In the genomic region with DNA sequence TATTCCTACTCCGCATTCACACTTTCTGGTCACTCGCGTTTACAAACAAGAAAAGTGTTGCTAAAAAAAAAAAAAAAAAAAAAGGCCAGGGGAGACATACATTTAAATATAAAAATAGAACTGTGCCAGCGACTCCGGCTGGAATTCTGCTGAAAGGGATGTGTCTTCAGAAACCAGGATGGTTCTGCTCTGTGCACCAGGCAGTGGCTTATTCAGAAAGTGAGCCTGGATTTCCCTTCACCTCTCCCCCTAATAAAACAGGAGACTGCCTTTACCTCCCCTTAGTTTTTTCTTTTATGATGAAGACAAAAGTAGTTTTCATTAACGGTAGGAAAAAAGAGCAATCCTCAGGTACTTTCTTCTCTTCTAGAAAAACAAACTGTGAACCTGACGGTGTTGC, we compare ENCODE assay signal across 9 cellular contexts. TPM values are rescaled to one million over a fixed set of nuclear protein-coding genes. Genes with fewer than 3 reads are reported as not detected.
DNase-seq lines count a peak whose midpoint lies in the region; ATAC-seq and TF ChIP-seq lines count a peak whose summit lies in the region.
"Had no signal": no experiment of that assay in that cellular context is flagged by ENCODE, and none has a peak within 500 bp of the region (broad histone marks: within the 10 kb centered on the region; RNA-seq: fewer than 3 reads in every experiment).

No MANE protein-coding gene starts in this region.

- H3K27ac Mint-ChIP-seq in MCF 10A (ENCODE audit: low read depth, unreplicated experiment), result no peak overlapping the region

- POLR2A ChIA-PET in MCF 10A (lab: Yijun Ruan, JAX), result interaction anchor here (0.7 to 7.5 kb wide), 9 partner anchors 11 to 63 kb away, joined by 3 to 78 read pairs (median 5); partner anchors contain the start of gene CEBPE

- H3K4me1 Mint-ChIP-seq in MCF 10A (ENCODE audit: insufficient read depth, unreplicated experiment), result peaks cover 5% of the 10 kb centered on the region

- no peak for TF ChIP-seq POLR2A in breast epithelium (IDR thresholded peaks at IDR 0.05)

- H3K4me1 ChIP-seq in breast epithelium (no peaks in the 10 kb centered on the region), mononuclear cell (ENCODE audit: insufficient read depth, low read length) (peaks cover 34% of the 10 kb centered on the region), aorta (ENCODE audit: control insufficient read depth in 1 of 2, insufficient read depth in 2 of 2, low read length in 2 of 2) (peaks cover 0 to 3% of the 10 kb centered on the region in 2 donors)
- peaks cover 6% of the 10 kb centered on the region for H3K4me1 ChIP-seq in effector memory CD4-positive, alpha-beta T cell (ENCODE audit: control insufficient read depth, insufficient read depth, low read length, poor library complexity, severe bottlenecking)

- 0 to 2% methylated on average over 7 of the region's 7 CpGs for WGBS in aorta, 2 donors

- H3K27me3 ChIP-seq in breast epithelium, result no peaks in the 10 kb centered on the region
- peaks cover 5% of the 10 kb centered on the region for H3K27me3 ChIP-seq in effector memory CD4-positive, alpha-beta T cell (replicated peaks; ENCODE audit: control insufficient read depth, insufficient read depth, low read length, poor library complexity, severe bottlenecking)
- H3K27me3 ChIP-seq in mononuclear cell (ENCODE audit: insufficient read depth, low read length), result peaks cover 13% of the 10 kb centered on the region
- no peaks in the 10 kb centered on the region for H3K27me3 ChIP-seq in aorta (ENCODE audit: control insufficient read depth in 1 of 2, insufficient read depth in 2 of 2, low read length in 1 of 2)

- peak overlapping the region; percentile 0 to 76 for H3K27ac ChIP-seq in breast epithelium
- no peak overlapping the region for H3K27ac ChIP-seq in effector memory CD4-positive, alpha-beta T cell (ENCODE audit: insufficient read depth, low read length, poor library complexity, severe bottlenecking)
- peak overlapping the region; percentile 14 to 90 for H3K27ac ChIP-seq in aorta (ENCODE audit: low read depth in 1 of 2, low read length in 2 of 2)

- TF ChIP-seq CTCF in breast epithelium (IDR thresholded peaks at IDR 0.05) (no peak), MCF 10A (IDR thresholded peaks at IDR 0.05; ENCODE audit: unreplicated experiment) (no peak)

- no peaks in the 10 kb centered on the region for H3K9me3 Mint-ChIP-seq in MCF 10A (ENCODE audit: unreplicated experiment)

- H3K36me3 ChIP-seq in breast epithelium (no peaks in the 10 kb centered on the region), aorta (ENCODE audit: control insufficient read depth in 1 of 2, insufficient read depth in 2 of 2, low read length in 1 of 2) (no peaks in the 10 kb centered on the region)
- no peaks in the 10 kb centered on the region for H3K36me3 ChIP-seq in effector memory CD4-positive, alpha-beta T cell (ENCODE audit: control insufficient read depth, insufficient read depth, low read length)

- peak overlapping the region; percentile 42 to 66 (median 62) for H3K4me3 ChIP-seq in breast epithelium
- peak overlapping the region; percentile 66 for H3K4me3 ChIP-seq in effector memory CD4-positive, alpha-beta T cell (ENCODE audit: insufficient read depth, low read depth, low read length, poor library complexity, severe bottlenecking)
- H3K4me3 ChIP-seq in mononuclear cell (ENCODE audit: low read length), result peak overlapping the region; percentile 33
- peak overlapping the region; percentile 94 to 96 for H3K4me3 ChIP-seq in aorta (ENCODE audit: low read length in 2 of 2)

- BruUV-seq in MCF 10A (replicated peaks; lab: Mats Ljungman, UMichigan), result no TSS peak

- H3K27me3 Mint-ChIP-seq in MCF 10A (ENCODE audit: insufficient read depth, unreplicated experiment), result no peaks in the 10 kb centered on the region

- no peak for DNase-seq in breast epithelium (ENCODE audit: low spot score in 2 of 2)
- DNase-seq in MCF 10A (ENCODE audit: unreplicated experiment), result no peak
- no peak for DNase-seq in effector memory CD4-positive, alpha-beta T cell
- DNase-seq in aorta, result no peak
- no peak for DNase-seq in NCI-H128 (lab: John Stamatoyannopoulos, UW; ENCODE audit: unreplicated experiment)
- DNase-seq in activated CD4-positive, CD25-positive, alpha-beta regulatory T cell (lab: John Stamatoyannopoulos, UW), result no peak
- DNase-seq in SHP77 treated with DMSO at 0.1 percent for 48 hours (lab: John Stamatoyannopoulos, UW), result no peak

- no peaks in the 10 kb centered on the region for H3K36me3 Mint-ChIP-seq in MCF 10A (ENCODE audit: insufficient read depth, unreplicated experiment)

- intact Hi-C loops in breast epithelium (cut with DNase I; ENCODE audit: low total_unique reads) (no loop called here), MCF 10A (cut with micrococcal nuclease) (no loop called here), aorta (cut with DNase I) (loop anchor here (1.0 to 5.0 kb wide), 3 partner anchors 28 to 62 kb away; no protein-coding TSS in a partner anchor)

- no peaks in the 10 kb centered on the region for H3K9me3 ChIP-seq in breast epithelium
- H3K9me3 ChIP-seq in effector memory CD4-positive, alpha-beta T cell (ENCODE audit: control insufficient read depth, low read length), result no peaks in the 10 kb centered on the region
- H3K9me3 ChIP-seq in mononuclear cell (ENCODE audit: low read depth, low read length), result no peaks in the 10 kb centered on the region
- H3K9me3 ChIP-seq in aorta (ENCODE audit: control insufficient read depth, low read length), result no peaks in the 10 kb centered on the region

- no peak for ATAC-seq in aorta (ENCODE audit: low FRiP score)

- no peak overlapping the region for H3K4me3 Mint-ChIP-seq in MCF 10A (ENCODE audit: unreplicated experiment)

- CTCF ChIA-PET in MCF 10A (lab: Yijun Ruan, JAX), result interaction anchor here (0.6 to 12.2 kb wide), 10 partner anchors 12 to 412 kb away, joined by 3 to 766 read pairs (median 4); partner anchors contain the start of gene CEBPE

RNA-seq across cellular contexts. Expression of gene SLC7A8, which starts 0.4 kb away (rescaled TPM):
- total RNA-seq in breast epithelium, result 10 to 100 TPM; 46.8 to 98.9 (median 61.9) TPM
- 1.5 and 2.4 TPM in 2 replicates for total RNA-seq in MCF 10A (2022)
- total RNA-seq in mononuclear cell, result 0.21 TPM
- total RNA-seq in aorta, result 10 to 100 TPM; 20.0 to 31.4 TPM
- polyA plus RNA-seq in aorta, result 10 to 100 TPM in 1 of 2 donors, 1 to 10 TPM in 1; 8.9 to 11.0 TPM

RNA-seq across cellular contexts. Expression of gene RNF212B, which starts 54.7 kb away (rescaled TPM):
- total RNA-seq in breast epithelium (not detected), MCF 10A (2022) (not detected in 2 replicates), mononuclear cell (0.10 TPM), aorta (not detected)
- not detected for polyA plus RNA-seq in aorta
- total RNA-seq: occipital lobe had no signal

Comparison
In these comparisons a context has a peak if more than half of its experiments do, and no peak if none do; other contexts are left out.
1. H3K4me3 ChIP-seq: peak in every context shown above with its lines; median percentile 95 in aorta; 66 in effector memory CD4-positive, alpha-beta T cell; 62 in breast epithelium; 33 in mononuclear cell.
2. intact Hi-C loops: an anchor here in aorta (1.0 to 5.0 kb wide); none called in breast epithelium and MCF 10A.